In the genomic region with DNA sequence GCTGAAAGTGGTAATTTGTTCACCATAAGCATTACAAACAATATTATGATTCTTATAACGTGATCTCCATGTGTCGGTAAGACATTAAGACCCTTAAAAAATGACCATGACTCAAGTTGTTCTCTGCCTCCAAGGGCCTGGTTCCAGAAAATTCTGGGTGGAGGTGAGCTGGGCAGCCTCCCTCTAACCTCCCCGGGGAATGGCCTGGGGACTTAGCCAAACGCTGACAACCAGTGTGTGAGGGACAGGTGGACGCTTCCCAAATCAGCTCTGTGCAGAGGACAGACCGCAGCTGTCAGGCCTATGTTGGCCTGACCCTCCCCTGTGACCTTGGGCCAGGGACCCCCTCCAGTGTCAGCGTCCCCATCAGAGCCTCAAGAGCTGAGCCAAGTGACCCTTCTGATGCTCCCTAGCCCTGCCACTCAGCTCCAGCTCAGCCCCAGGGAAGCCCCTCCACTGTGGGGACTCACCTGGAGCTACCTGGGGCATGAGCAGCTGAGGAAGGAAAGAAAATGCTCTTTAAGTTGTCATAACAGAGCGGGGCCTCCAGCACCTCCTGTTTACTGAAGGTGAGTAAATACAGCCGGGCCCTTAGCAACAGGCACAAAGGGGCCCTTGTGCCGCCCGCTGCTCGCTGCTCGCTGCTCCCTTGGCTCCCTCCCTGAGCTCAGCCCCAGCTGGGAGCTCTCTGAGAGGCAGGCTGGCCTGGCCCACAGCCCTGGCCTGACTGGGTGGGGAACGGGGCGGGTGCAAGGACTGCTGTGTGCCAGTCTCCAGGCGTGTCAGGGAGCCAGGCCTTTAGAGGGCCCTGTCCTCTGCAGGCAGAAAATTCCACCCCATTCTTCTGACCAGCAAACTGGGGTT, we compare ENCODE assay signal across 8 cellular contexts.
DNase-seq lines count a peak whose midpoint lies in the region; ATAC-seq and TF ChIP-seq lines count a peak whose summit lies in the region.

No MANE protein-coding gene starts in this region.

- H3K36me3 ChIP-seq in endocrine pancreas (ENCODE audit: control insufficient read depth, insufficient read depth, low read length): no peaks in the 10 kb centered on the region

- H3K9me3 Mint-ChIP-seq in CD4-positive, alpha-beta T cell: no peaks in the 10 kb centered on the region

- peaks cover 3% of the 10 kb centered on the region for H3K4me1 ChIP-seq in endocrine pancreas (ENCODE audit: control insufficient read depth, insufficient read depth, low read length)

- H3K4me1 Mint-ChIP-seq in CD4-positive, alpha-beta T cell (ENCODE audit: low read depth): no peaks in the 10 kb centered on the region

- no peak overlapping the region for H3K4me3 Mint-ChIP-seq in CD4-positive, alpha-beta T cell

- no peak for ATAC-seq in CD4-positive, alpha-beta T cell (ENCODE audit: poor library complexity)
- ATAC-seq in HG02885 (IDR thresholded peaks at IDR 0.05; ENCODE audit: poor library complexity, unreplicated experiment): no peak
- ATAC-seq in GM19035 (IDR thresholded peaks at IDR 0.05; ENCODE audit: unreplicated experiment): no peak

- peak overlapping the region; percentile 69 for H3K9ac ChIP-seq in endocrine pancreas (ENCODE audit: control insufficient read depth, insufficient read depth, low read length)

- CTCF ChIA-PET in CD4-positive, alpha-beta T cell (lab: Charles Lee): no interaction called here

- H3K27me3 ChIP-seq in endocrine pancreas (ENCODE audit: control insufficient read depth, insufficient read depth, low read length): no peaks in the 10 kb centered on the region
- peaks cover 13% of the 10 kb centered on the region for H3K27me3 ChIP-seq in CD4-positive, alpha-beta T cell (ENCODE audit: control insufficient read depth, insufficient read depth, low read length)

- H3K27ac ChIP-seq in CD4-positive, alpha-beta T cell (ENCODE audit: low read depth, low read length): no peak overlapping the region

- no peaks in the 10 kb centered on the region for H3K36me3 Mint-ChIP-seq in CD4-positive, alpha-beta T cell (ENCODE audit: low read depth)

- DNase-seq in COLO829 (ENCODE audit: low spot score) (peak; percentile 89), NCI-H2107 (lab: John Stamatoyannopoulos, UW) (peak; percentile 96), mucosa of gallbladder (ENCODE audit: low spot score) (peak; percentile 90)
- DNase-seq in CD4-positive, alpha-beta T cell: no peak
- no peak for DNase-seq in activated T-cell treated with anti-CD3 and anti-CD28 coated beads, Interleukin-2, amount 50 U/mL, for 48 hours

- POLR2A ChIA-PET in CD4-positive, alpha-beta T cell (lab: Charles Lee): no interaction called here

- no peak for TF ChIP-seq CTCF in CD4-positive, alpha-beta T cell (IDR thresholded peaks at IDR 0.05)

- intact Hi-C loops in CD4-positive, alpha-beta T cell (cut with DNase I, micrococcal nuclease): no loop called here

- no peak overlapping the region for H3K27ac Mint-ChIP-seq in CD4-positive, alpha-beta T cell

- H3K27me3 Mint-ChIP-seq in CD4-positive, alpha-beta T cell: peaks cover 13% of the 10 kb centered on the region

- H3K9me3 ChIP-seq in endocrine pancreas (ENCODE audit: control insufficient read depth, low read length): no peaks in the 10 kb centered on the region
- H3K9me3 ChIP-seq in CD4-positive, alpha-beta T cell (ENCODE audit: control insufficient read depth, low read length): no peaks in the 10 kb centered on the region

- no peak overlapping the region for H3K4me3 ChIP-seq in endocrine pancreas (ENCODE audit: control insufficient read depth, insufficient read depth, low read length)

Comparison
In these comparisons a context has a peak if more than half of its experiments do, and no peak if none do; other contexts are left out.
1. DNase-seq: peak in COLO829 (single experiment), NCI-H2107 (single experiment) and mucosa of gallbladder (single experiment); none in CD4-positive, alpha-beta T cell (0 of 10) and activated T-cell treated with anti-CD3 and anti-CD28 coated beads, Interleukin-2, amount 50 U/mL, for 48 hours (0 of 2).